8 cellular contexts compared by ENCODE assay signal in the genomic region with DNA sequence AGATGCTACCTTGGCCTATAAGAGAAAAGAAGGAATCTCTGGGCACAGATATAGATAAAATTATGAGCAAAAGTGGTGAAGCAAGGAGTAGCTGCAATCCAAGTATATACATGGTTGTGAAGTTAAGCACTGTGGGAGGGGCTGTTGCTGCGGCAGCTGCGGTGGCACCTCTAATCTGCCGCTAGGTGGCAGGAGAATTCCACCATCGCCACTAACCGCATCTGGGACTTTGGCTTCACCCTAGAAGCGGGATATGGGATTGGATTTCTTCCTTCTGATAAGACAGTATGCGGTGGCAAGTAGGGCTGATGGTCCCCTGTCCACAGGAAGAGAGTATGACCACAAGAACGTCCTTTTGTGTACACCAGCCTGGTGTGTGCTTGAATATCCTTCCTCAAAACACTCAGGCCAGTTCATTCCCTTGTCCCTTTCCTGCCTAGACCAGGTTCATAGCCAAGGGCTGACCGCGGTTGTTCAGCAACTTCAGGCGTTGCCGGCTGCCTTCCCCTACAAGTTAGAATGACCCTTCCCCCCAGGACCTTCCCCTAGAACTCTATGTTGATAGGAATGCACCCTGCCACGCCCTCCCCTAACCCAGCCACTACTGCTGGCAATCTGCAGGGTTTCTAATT. TPM values are rescaled to one million over a fixed set of nuclear protein-coding genes. Genes with fewer than 3 reads are reported as not detected.
DNase-seq lines count a peak whose midpoint lies in the region; ATAC-seq and TF ChIP-seq lines count a peak whose summit lies in the region.

No MANE protein-coding gene starts in this region.

- peak; percentile 89 to 91 for TF ChIP-seq CTCF in brain (conservative IDR thresholded peaks at IDR 0.05)

- H4K20me1 ChIP-seq in Karpas-422 (ENCODE audit: insufficient read depth, low read depth, low read length): no peaks in the 10 kb centered on the region

- H3K27me3 Mint-ChIP-seq in brain: no peaks in the 10 kb centered on the region

- peaks cover 35% of the 10 kb centered on the region for H3K4me1 Mint-ChIP-seq in brain

- ATAC-seq in GM19351 (IDR thresholded peaks at IDR 0.05; ENCODE audit: unreplicated experiment): no peak

- peak overlapping the region in 3 of 5 experiments; percentile 16 to 60 (median 47) for H3K4me3 Mint-ChIP-seq in brain

- H3K4me2 ChIP-seq in Karpas-422 (ENCODE audit: low read depth, low read length, poor library complexity, severe bottlenecking): no peak overlapping the region

- H3K27ac ChIP-seq in Karpas-422 (ENCODE audit: low read length): no peak overlapping the region
- H3K27ac ChIP-seq in iPS-18a (ENCODE audit: low read length): no peak overlapping the region

- no peak overlapping the region for H3K4me3 ChIP-seq in Karpas-422 (ENCODE audit: low read length)
- peak overlapping the region; percentile 33 for H3K4me3 ChIP-seq in iPS-18a (ENCODE audit: low read length)

- H2AFZ ChIP-seq in Karpas-422 (ENCODE audit: low read length): no peak overlapping the region

- H3K79me2 ChIP-seq in Karpas-422 (ENCODE audit: low read length): no peaks in the 10 kb centered on the region

- H3K9me3 ChIP-seq in Karpas-422 (ENCODE audit: low read length) (peaks cover 2% of the 10 kb centered on the region; the same call in 1 of the 2 replicates), iPS-18a (ENCODE audit: control insufficient read depth, low read depth, low read length) (no peaks in the 10 kb centered on the region)

- H3K27me3 ChIP-seq in Karpas-422 (ENCODE audit: low read length) (no peaks in the 10 kb centered on the region), iPS-18a (ENCODE audit: control insufficient read depth, insufficient read depth, low read length) (no peaks in the 10 kb centered on the region)

- H3K9ac ChIP-seq in Karpas-422 (ENCODE audit: low read length) (no peak overlapping the region), iPS-18a (ENCODE audit: low read length) (no peak overlapping the region)

- H3K36me3 ChIP-seq in Karpas-422 (ENCODE audit: insufficient read depth, low read length) (no peaks in the 10 kb centered on the region), iPS-18a (ENCODE audit: control insufficient read depth, low read depth, low read length) (no peaks in the 10 kb centered on the region)

- DNase-seq in SIG-M5 treated with dmso at 0.1 percent for 504 hours (lab: John Stamatoyannopoulos, UW; ENCODE audit: unreplicated experiment) (peak; percentile 40), SIG-M5 (lab: John Stamatoyannopoulos, UW) (no peak), Karpas-422 (peak; percentile 84), RPMI7951 (ENCODE audit: low read depth) (peak; percentile 58)
- DNase-seq in stimulated activated CD4-positive, alpha-beta T cell treated with anti-CD3 and anti-CD28 coated beads, Interleukin-12 subunit alpha, Interleukin-12 subunit beta, amount 100 ng/mL, for 4 hours: peak; percentile 37

- no peaks in the 10 kb centered on the region for H3K4me1 ChIP-seq in Karpas-422 (ENCODE audit: low read length)
- H3K4me1 ChIP-seq in iPS-18a (ENCODE audit: control insufficient read depth, low read depth, low read length): no peaks in the 10 kb centered on the region

- H3K36me3 Mint-ChIP-seq in brain: peaks cover 3% of the 10 kb centered on the region

- H3K9me2 ChIP-seq in Karpas-422 (replicated peaks; ENCODE audit: insufficient read depth, low read length): no peaks in the 10 kb centered on the region

- H3K27ac Mint-ChIP-seq in brain: peak overlapping the region in 1 of 5 experiments; percentile 60

- H3K9me3 Mint-ChIP-seq in brain: peaks cover 0 to 26% (median 5%) of the 10 kb centered on the region in 5 experiments

RNA-seq across cellular contexts. Expression of a gene that starts 5.1 kb away (rescaled TPM):
- total RNA-seq in Karpas-422 (2014; rRNA removed; shearing (Covaris generic); ENCODE audit: low replicate concordance): not detected in 2 replicates
- total RNA-seq in RPMI7951 (2014; rRNA removed; shearing (Covaris generic)): not detected in 2 replicates
- polyA plus RNA-seq in brain (ENCODE audit: insufficient read depth, low read depth, low replicate concordance): 1.3 TPM

RNA-seq across cellular contexts. Expression of a gene that starts 44.6 kb away (rescaled TPM):
- not detected in 2 replicates for total RNA-seq in Karpas-422 (2014; rRNA removed; shearing (Covaris generic); ENCODE audit: low replicate concordance)
- 24.0 and 30.2 TPM in 2 replicates for total RNA-seq in RPMI7951 (2014; rRNA removed; shearing (Covaris generic))
- 64.0 TPM for polyA plus RNA-seq in brain (ENCODE audit: insufficient read depth, low read depth, low replicate concordance)

Comparison
In these comparisons a context has a peak if more than half of its experiments do, and no peak if none do; other contexts are left out.
1. RNA of a gene that starts 44.6 kb away (total RNA-seq): 24.0 to 30.2 TPM in RPMI7951; not detected in Karpas-422; every median in the first group is over 10 times any median in the second.